ENCODE assay signal across 10 cellular contexts in the genomic region with DNA sequence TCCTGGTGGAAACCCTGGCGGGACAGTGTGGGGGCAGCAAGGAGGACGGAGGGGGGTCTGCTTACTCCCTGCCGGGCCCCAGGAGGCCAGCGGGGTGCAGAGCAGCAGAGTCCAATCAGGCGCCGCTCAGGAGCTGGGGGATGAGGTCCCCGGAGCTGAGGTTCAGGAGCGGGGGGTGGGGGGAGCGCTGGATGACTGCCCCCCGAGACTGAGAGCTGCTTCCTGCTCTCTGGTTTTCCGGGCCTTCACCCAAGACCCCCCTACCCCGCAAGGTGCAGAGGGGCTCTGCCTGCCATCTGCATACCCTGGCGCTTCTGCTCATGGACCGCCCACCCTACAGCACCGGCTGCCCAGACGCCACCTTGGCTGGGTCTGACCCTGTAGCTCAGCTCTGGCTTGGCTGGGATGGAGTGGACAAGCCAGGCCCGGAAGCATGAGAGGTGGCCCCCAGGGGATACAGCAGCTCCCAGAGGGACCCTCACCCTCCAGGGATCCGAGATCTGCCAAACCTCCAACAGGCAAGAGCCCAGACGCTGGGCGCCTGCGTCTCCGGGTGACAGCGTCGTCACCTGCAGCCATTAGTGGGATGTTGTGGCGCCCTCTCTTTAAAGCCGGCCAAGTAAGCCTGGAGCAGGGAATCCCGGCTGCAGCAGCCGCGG. TPM values are rescaled to one million over a fixed set of nuclear protein-coding genes. Genes with fewer than 3 reads are reported as not detected.
DNase-seq lines count a peak whose midpoint lies in the region; ATAC-seq and TF ChIP-seq lines count a peak whose summit lies in the region.
"Had no signal": no experiment of that assay in that cellular context is flagged by ENCODE, and none has a peak within 500 bp of the region (broad histone marks: within the 10 kb centered on the region; RNA-seq: fewer than 3 reads in every experiment).

No MANE protein-coding gene starts in this region.

- H3K27ac Mint-ChIP-seq in H9 = no peak overlapping the region

- H3T11ph ChIP-seq in H9 (ENCODE audit: low read length) = no peak overlapping the region

- H2AK5ac ChIP-seq in H9 (ENCODE audit: insufficient read length, low read length) = no peak overlapping the region

- no peak overlapping the region for H4K8ac ChIP-seq in H9 (replicated peaks; ENCODE audit: insufficient read length, low read depth, low read length)

- no peaks in the 10 kb centered on the region for H3K27me3 ChIP-seq in H9 (ENCODE audit: insufficient read depth, low read length)

- no peak overlapping the region for H3K4ac ChIP-seq in H9 (ENCODE audit: low read depth, low read length)

- H3K79me2 ChIP-seq in H9 (ENCODE audit: insufficient read depth, low read length) = no peaks in the 10 kb centered on the region

- H3K9ac ChIP-seq in H9 (ENCODE audit: extremely low read depth, insufficient read length, low read length) = no peak overlapping the region

- DNase-seq in H9 (no peak), islet precursor cell (peak; percentile 58), dedifferentiated amniotic fluid mesenchymal stem cell (ENCODE audit: extremely low spot score) (no peak)
- DNase-seq in stimulated activated CD4-positive, alpha-beta T cell treated with anti-CD3 and anti-CD28 coated beads, Interleukin-1b, Interleukin-23, amount 100 ng/mL, for 48 hours = no peak
- DNase-seq: SHP77 treated with DMSO at 0.1 percent for 48 hours had no signal

- H3K18ac ChIP-seq in H9 (ENCODE audit: insufficient read length, low read depth, low read length) = no peak overlapping the region

- peak overlapping the region; percentile 74 for H3K4me2 ChIP-seq in H9 (ENCODE audit: insufficient read depth, insufficient read length, low read length)

- H3K79me1 ChIP-seq in H9 (ENCODE audit: insufficient read depth, low read depth, low read length, poor library complexity, severe bottlenecking) = no peaks in the 10 kb centered on the region

- no peak overlapping the region for H2BK15ac ChIP-seq in H9 (ENCODE audit: low read depth, low read length)

- no peaks in the 10 kb centered on the region for H3K9me3 Mint-ChIP-seq in H9

- no CpG with 5 or more reads among the region's 29 CpGs for WGBS in H9 (ENCODE audit: extremely low coverage, insufficient read length, low lambda C conversion rate)

- no peak overlapping the region for H3K27ac ChIP-seq in H9 (ENCODE audit: insufficient read length, low read depth, low read length)
- H3K27ac ChIP-seq in angular gyrus (ENCODE audit: low read depth, low read length) = peak overlapping the region; percentile 66
- H3K27ac ChIP-seq in skin epidermis = peak overlapping the region in 1 of 21 experiments; percentile 20

- H3K36me3 Mint-ChIP-seq in H9 (ENCODE audit: insufficient read depth in 1 of 3, low read depth in 3 of 3) = peaks cover 7 to 13% (median 9%) of the 10 kb centered on the region in 3 experiments; a peak in 6 of 7 replicates

- TF ChIP-seq CTCF in H9 (conservative IDR thresholded peaks at IDR 0.05) = no peak

- H3K27me3 Mint-ChIP-seq in H9 (ENCODE audit: low read depth) = no peaks in the 10 kb centered on the region; the same call in 1 of the 2 replicates

- no peak overlapping the region for H4K91ac ChIP-seq in H9 (ENCODE audit: insufficient read length, low read depth, low read length)

- ATAC-seq in GM19455 (IDR thresholded peaks at IDR 0.05; ENCODE audit: unreplicated experiment) = no peak
- no peak for ATAC-seq in HG03095 (IDR thresholded peaks at IDR 0.05; ENCODE audit: unreplicated experiment)

- peaks cover 10% of the 10 kb centered on the region for H3K23me2 ChIP-seq in H9 (ENCODE audit: insufficient read length, low read depth, low read length, poor library complexity, severe bottlenecking)

- no peak overlapping the region for H2BK20ac ChIP-seq in H9 (ENCODE audit: low read depth, low read length, poor library complexity, severe bottlenecking)

- H2AFZ ChIP-seq in H9 (ENCODE audit: low read length) = no peak overlapping the region

- H4K5ac ChIP-seq in H9 (ENCODE audit: insufficient read length, low read depth, low read length) = no peak overlapping the region

- peak overlapping the region; percentile 65 to 78 for H3K4me3 Mint-ChIP-seq in H9

- H2BK12ac ChIP-seq in H9 (ENCODE audit: insufficient read length, low read depth, low read length) = no peak overlapping the region

- no peak overlapping the region for H2BK120ac ChIP-seq in H9 (ENCODE audit: low read depth, low read length, poor library complexity, severe bottlenecking)

- no peaks in the 10 kb centered on the region; the same call in 1 of the 2 replicates for H3K4me1 ChIP-seq in H9 (ENCODE audit: insufficient read depth, low read length)

- no peak overlapping the region for H3K56ac ChIP-seq in H9 (ENCODE audit: insufficient read length, low read depth, low read length)

- no peak overlapping the region for H3K23ac ChIP-seq in H9 (ENCODE audit: insufficient read length, low read depth, low read length)

- no peak overlapping the region; the same call in 1 of the 2 replicates for H3K14ac ChIP-seq in H9 (ENCODE audit: insufficient read depth, low read length)

- peak overlapping the region; percentile 22 to 61 (median 40) for H3K4me3 ChIP-seq in skin epidermis

- no peaks in the 10 kb centered on the region for H3K9me3 ChIP-seq in H9 (ENCODE audit: control insufficient read depth, low read depth, low read length)

- H4K20me1 ChIP-seq in H9 (ENCODE audit: control insufficient read depth, insufficient read depth, insufficient read length) = no peaks in the 10 kb centered on the region

- H2BK5ac ChIP-seq in H9 (ENCODE audit: insufficient read length, low read length) = no peak overlapping the region

- H3K4me1 Mint-ChIP-seq in H9 = peaks cover 23 to 30% of the 10 kb centered on the region in 2 experiments

RNA-seq across cellular contexts. Expression of a gene that starts 0.9 kb away (rescaled TPM):
- 13.7 and 15.7 TPM in 2 replicates for total RNA-seq in H9 (2021)
- total RNA-seq: myocyte had no signal
